Comparison of ENCODE assay signal across 17 cellular contexts in genomic region chr5:132907161-132907560, GRCh38.
"Had no signal": no experiment of that assay in that cellular context is flagged by ENCODE, and none has a peak within 500 bp of the region (broad histone marks: within the 10 kb centered on the region; RNA-seq: fewer than 3 reads in every experiment).

No MANE protein-coding gene starts in this region.

- H3K27me3 ChIP-seq: adrenal gland, colonic mucosa, heart left ventricle, suprapubic skin had no signal

- H3K9me3 ChIP-seq: adrenal gland, colonic mucosa, heart left ventricle, suprapubic skin had no signal

- DNase-seq: activated CD4-positive, alpha-beta memory T cell treated with anti-CD3 and anti-CD28 coated beads for 36 hours; activated CD4-positive, alpha-beta T cell treated with anti-CD3 and anti-CD28 coated beads for 36 hours; activated effector memory CD4-positive, alpha-beta T cell treated with Interleukin-2 at 50 U/mL for 16 hours; activated naive CD4-positive, alpha-beta T cell treated with anti-CD3 and anti-CD28 coated beads, Interleukin-2, amount 50 U/mL, for 16 hours; activated T-cell treated with anti-CD3 and anti-CD28 coated beads, Interleukin-2, amount 50 U/mL, for 24 hours; adrenal gland; colonic mucosa; effector CD4-positive, alpha-beta T cell; foreskin melanocyte; heart left ventricle; occipital lobe; T-cell; WERI-Rb-1 had no signal

- H3K4me1 ChIP-seq: colonic mucosa had no signal

- H3K4me3 ChIP-seq: adrenal gland, colonic mucosa, heart left ventricle, suprapubic skin had no signal

- H3K27ac ChIP-seq: colonic mucosa, heart left ventricle, suprapubic skin, WERI-Rb-1 had no signal

- FAIRE-seq: islet of Langerhans had no signal

- H3K36me3 ChIP-seq: colonic mucosa had no signal

- ATAC-seq: activated CD4-positive, alpha-beta T cell treated with anti-CD3 and anti-CD28 coated beads for 36 hours; heart left ventricle; natural killer cell treated with Interleukin-12 subunit alpha and Interleukin-12 subunit beta and Interleukin-15 and Interleukin-18, amount 100 ng/mL, for 72 hours; sciatic nerve; T-cell had no signal
